In the genomic region with DNA sequence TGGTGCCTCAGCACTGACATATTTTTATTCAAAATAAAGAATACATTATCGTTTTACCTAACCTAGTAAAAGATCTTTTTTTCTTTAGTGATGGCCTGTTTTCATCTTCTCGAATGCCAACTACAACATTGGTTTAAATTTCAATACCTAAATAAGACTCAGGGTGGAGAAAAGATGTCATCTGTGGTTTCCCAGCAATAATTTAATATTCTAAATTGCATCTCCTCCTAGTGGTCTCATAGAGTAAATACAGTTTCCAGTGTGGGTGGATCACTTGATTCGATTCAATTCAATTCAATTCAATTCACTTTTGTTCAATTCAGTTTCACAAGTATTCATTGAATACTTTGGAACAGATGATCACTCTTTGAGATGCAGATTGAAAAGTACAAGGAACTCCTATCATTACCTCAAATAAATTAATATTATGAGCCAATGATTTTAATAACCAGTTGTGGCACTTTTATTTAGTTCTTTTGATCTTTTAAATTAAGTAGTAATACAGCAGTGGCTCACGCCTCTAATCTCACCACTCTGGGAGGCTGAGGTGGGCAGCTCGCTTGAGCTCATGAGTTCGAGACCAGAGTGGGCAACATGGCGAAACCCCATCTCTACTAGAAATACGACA, we compare ENCODE assay signal across 8 cellular contexts.
DNase-seq lines count a peak whose midpoint lies in the region; ATAC-seq and TF ChIP-seq lines count a peak whose summit lies in the region.

No MANE protein-coding gene starts in this region.

- DNase-seq in NCI-H1694 treated with DMSO at 0.1 percent for 48 hours (lab: John Stamatoyannopoulos, UW) (peak; percentile 15), NCI-H1694 (lab: John Stamatoyannopoulos, UW) (no peak), NCI-H446 (lab: John Stamatoyannopoulos, UW) (peak; percentile 13 to 55), epithelial cell of esophagus (ENCODE audit: low read depth) (peak; percentile 45), spleen (no peak)
- DNase-seq in activated CD8-positive, alpha-beta memory T cell treated with anti-CD3 and anti-CD28 coated beads, Interleukin-2, amount 10 ng/mL, durations not matched to agents 7 days and 5 days, result no peak
- DNase-seq in activated naive CD8-positive, alpha-beta T cell treated with anti-CD3 and anti-CD28 coated beads for 36 hours, result no peak

- no peaks in the 10 kb centered on the region for H3K27me3 Mint-ChIP-seq in activated CD8-positive, alpha-beta memory T cell treated with anti-CD3 and anti-CD28 coated beads, Interleukin-2, amount 10 ng/mL, durations not matched to agents 7 days and 5 days
- no peaks in the 10 kb centered on the region for H3K27me3 Mint-ChIP-seq in activated naive CD8-positive, alpha-beta T cell treated with anti-CD3 and anti-CD28 coated beads for 36 hours

- H3K9me3 Mint-ChIP-seq in activated CD8-positive, alpha-beta memory T cell treated with anti-CD3 and anti-CD28 coated beads, Interleukin-2, amount 10 ng/mL, durations not matched to agents 7 days and 5 days (ENCODE audit: low read depth), result peaks cover 5% of the 10 kb centered on the region
- H3K9me3 Mint-ChIP-seq in activated naive CD8-positive, alpha-beta T cell treated with anti-CD3 and anti-CD28 coated beads for 36 hours, result no peaks in the 10 kb centered on the region

- H3K36me3 Mint-ChIP-seq in activated CD8-positive, alpha-beta memory T cell treated with anti-CD3 and anti-CD28 coated beads, Interleukin-2, amount 10 ng/mL, durations not matched to agents 7 days and 5 days, result no peaks in the 10 kb centered on the region
- H3K36me3 Mint-ChIP-seq in activated naive CD8-positive, alpha-beta T cell treated with anti-CD3 and anti-CD28 coated beads for 36 hours, result no peaks in the 10 kb centered on the region

- no peaks in the 10 kb centered on the region for H3K36me3 ChIP-seq in spleen

- peaks cover 0 to 38% (median 22%) of the 10 kb centered on the region in 8 donors for H3K9me3 ChIP-seq in spleen

- no peak overlapping the region for H3K27ac ChIP-seq in spleen

- no peak overlapping the region for H3K27ac Mint-ChIP-seq in activated CD8-positive, alpha-beta memory T cell treated with anti-CD3 and anti-CD28 coated beads, Interleukin-2, amount 10 ng/mL, durations not matched to agents 7 days and 5 days
- no peak overlapping the region for H3K27ac Mint-ChIP-seq in activated naive CD8-positive, alpha-beta T cell treated with anti-CD3 and anti-CD28 coated beads for 36 hours

- intact Hi-C loops in spleen (cut with DNase I; ENCODE audit: low total_unique reads), result no loop called here

- no peak for ATAC-seq in activated CD8-positive, alpha-beta memory T cell treated with anti-CD3 and anti-CD28 coated beads, Interleukin-2, amount 10 ng/mL, durations not matched to agents 7 days and 5 days
- ATAC-seq in GM19463 (IDR thresholded peaks at IDR 0.05; ENCODE audit: unreplicated experiment), result no peak

- CTCF ChIA-PET in activated CD8-positive, alpha-beta memory T cell treated with anti-CD3 and anti-CD28 coated beads, Interleukin-2, amount 10 ng/mL, durations not matched to agents 7 days and 5 days (lab: Charles Lee), result no interaction called here

- H3K27me3 ChIP-seq in spleen (replicated peaks in 1 of 7), result no peaks in the 10 kb centered on the region

- TF ChIP-seq POLR2A in spleen (IDR thresholded peaks at IDR 0.05), result no peak

- WGBS in spleen, 5 donors, result 75 to 88% (median 79%) methylated on average over 8 of the region's 8 CpGs

- no peaks in the 10 kb centered on the region for H3K4me1 ChIP-seq in spleen

- TF ChIP-seq CTCF in epithelial cell of esophagus (IDR thresholded peaks at IDR 0.05; ENCODE audit: insufficient read depth, low read depth, low read length, missing control alignments), result peak; percentile 56
- peak in 9 of 11 experiments; percentile 14 to 58 (median 47) for TF ChIP-seq CTCF in spleen (IDR thresholded peaks at IDR 0.05 in 8 of 11, conservative IDR thresholded peaks at IDR 0.05 in 3 of 11)

- H3K4me3 ChIP-seq in epithelial cell of esophagus (ENCODE audit: low read length), result no peak overlapping the region
- H3K4me3 ChIP-seq in spleen, result no peak overlapping the region

- H3K4me1 Mint-ChIP-seq in activated CD8-positive, alpha-beta memory T cell treated with anti-CD3 and anti-CD28 coated beads, Interleukin-2, amount 10 ng/mL, durations not matched to agents 7 days and 5 days, result no peaks in the 10 kb centered on the region
- no peaks in the 10 kb centered on the region for H3K4me1 Mint-ChIP-seq in activated naive CD8-positive, alpha-beta T cell treated with anti-CD3 and anti-CD28 coated beads for 36 hours

- H3K4me3 Mint-ChIP-seq in activated CD8-positive, alpha-beta memory T cell treated with anti-CD3 and anti-CD28 coated beads, Interleukin-2, amount 10 ng/mL, durations not matched to agents 7 days and 5 days, result no peak overlapping the region
- no peak overlapping the region for H3K4me3 Mint-ChIP-seq in activated naive CD8-positive, alpha-beta T cell treated with anti-CD3 and anti-CD28 coated beads for 36 hours

Comparison
In these comparisons a context has a peak if more than half of its experiments do, and no peak if none do; other contexts are left out.
1. DNase-seq: peak in NCI-H1694 treated with DMSO at 0.1 percent for 48 hours (single experiment), NCI-H446 (2 of 2) and epithelial cell of esophagus (single experiment); none in NCI-H1694 (single experiment), spleen (single experiment), activated CD8-positive, alpha-beta memory T cell treated with anti-CD3 and anti-CD28 coated beads, Interleukin-2, amount 10 ng/mL, durations not matched to agents 7 days and 5 days (single experiment) and activated naive CD8-positive, alpha-beta T cell treated with anti-CD3 and anti-CD28 coated beads for 36 hours (single experiment).